In the genomic region with DNA sequence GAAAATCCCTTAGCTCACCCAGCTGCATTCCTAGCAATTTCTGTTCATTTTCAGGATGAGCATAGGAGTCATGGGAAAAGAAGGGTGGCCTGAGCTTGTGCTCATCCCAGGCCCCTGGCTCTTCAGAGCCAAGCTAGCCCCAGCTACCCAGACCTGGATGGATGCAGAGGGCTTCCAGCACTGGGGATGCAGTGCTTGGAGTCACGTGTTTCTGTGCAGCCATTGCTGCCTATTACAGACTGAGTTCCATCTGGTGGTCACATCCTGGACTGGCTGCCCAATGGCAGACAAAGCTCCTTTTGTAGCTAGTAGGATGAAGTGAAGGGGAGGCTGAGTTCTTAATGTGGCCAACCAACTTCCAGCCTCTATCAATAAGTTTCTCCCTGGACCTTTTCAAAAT, we compare ENCODE assay signal across 22 cellular contexts.
"Had no signal": no experiment of that assay in that cellular context is flagged by ENCODE, and none has a peak within 500 bp of the region (broad histone marks: within the 10 kb centered on the region; RNA-seq: fewer than 3 reads in every experiment).

No MANE protein-coding gene starts in this region.

- ATAC-seq: activated T-cell treated with anti-CD3 and anti-CD28 coated beads, Interleukin-2, amount 50 U/mL, for 72 hours; gastroesophageal sphincter; heart left ventricle; left lung; lower lobe of right lung; pancreas; psoas muscle; right cardiac atrium had no signal

- DNase-seq: activated CD4-positive, alpha-beta T cell treated with anti-CD3 and anti-CD28 coated beads for 4 hours; activated CD4-positive, alpha-beta T cell treated with anti-CD3 and anti-CD28 coated beads, Interleukin-2, amount 50 U/mL, for 4 hours; activated effector memory CD4-positive, alpha-beta T cell treated with Interleukin-2 at 50 U/mL for 16 hours; activated naive CD4-positive, alpha-beta T cell treated with anti-CD3 and anti-CD28 coated beads for 36 hours; activated naive CD8-positive, alpha-beta T cell treated with anti-CD3 and anti-CD28 coated beads for 36 hours; activated T-cell treated with anti-CD3 and anti-CD28 coated beads for 4 hours; activated T-cell treated with anti-CD3 and anti-CD28 coated beads, Interleukin-2, amount 50 U/mL, for 72 hours; brain microvascular endothelial cell; effector CD4-positive, alpha-beta T cell; esophagus squamous epithelium; heart left ventricle; left lung; lower lobe of right lung; pancreas; psoas muscle; right cardiac atrium; stimulated activated CD4-positive, alpha-beta T cell treated with anti-CD3 and anti-CD28 coated beads, Interleukin-15, amount 100 ng/mL, for 24 hours; stimulated activated CD4-positive, alpha-beta T cell treated with anti-CD3 and anti-CD28 coated beads, Interleukin-2, amount 100 ng/mL, for 24 hours; stimulated activated naive CD4-positive, alpha-beta T cell; testis; transverse colon had no signal
